18 cellular contexts compared by ENCODE assay signal in genomic region chr13:21812192-21812626, GRCh38.
DNase-seq lines count a peak whose midpoint lies in the region; ATAC-seq and TF ChIP-seq lines count a peak whose summit lies in the region.
"Had no signal": no experiment of that assay in that cellular context is flagged by ENCODE, and none has a peak within 500 bp of the region (broad histone marks: within the 10 kb centered on the region; RNA-seq: fewer than 3 reads in every experiment).

No MANE protein-coding gene starts in this region.

- H3K9me3 Mint-ChIP-seq in CD14-positive monocyte: peaks cover 2 to 9% (median 7%) of the 10 kb centered on the region in 7 donors
- H3K9me3 Mint-ChIP-seq in stimulated activated memory B cell treated with anti-CD40 and anti-IgM and Interleukin-4, amounts not matched to agents 10 μg/mL and 1 μg/mL and 100 μg/mL, for 72 hours: peaks cover 2% of the 10 kb centered on the region

- no peak overlapping the region for H3K27ac ChIP-seq in SJCRH30
- H3K27ac ChIP-seq: BLaER1 treated with 17β-estradiol and CSF1 and Interleukin-3, amounts not matched to agents 10 nM and 100 nM; tibial artery had no signal

- DNase-seq in H4 (ENCODE audit: low spot score) (peak; percentile 71), NCI-H1105 treated with DMSO at 0.1 percent for 48 hours (lab: John Stamatoyannopoulos, UW) (peak; percentile 76), SJCRH30 (peak; percentile 90 to 92), myocyte (ENCODE audit: low read depth) (peak; percentile 9), CD14-positive monocyte (ENCODE audit: low spot score) (no peak), cortex of kidney (lab: John Stamatoyannopoulos, UW) (no peak), superior temporal gyrus (ENCODE audit: extremely low spot score) (no peak)
- DNase-seq: activated naive CD4-positive, alpha-beta T cell; EL; NCI-H1694 treated with DMSO at 0.1 percent for 48 hours; Right ventricle myocardium superior; stimulated activated CD4-positive, alpha-beta T cell treated with anti-CD3 and anti-CD28 coated beads, Interleukin-4, amount 100 ng/mL, for 24 hours; tibial artery had no signal

- no peaks in the 10 kb centered on the region for H3K36me3 ChIP-seq in SJCRH30
- H3K36me3 ChIP-seq: BLaER1 treated with 17β-estradiol and CSF1 and Interleukin-3, amounts not matched to agents 10 nM and 100 nM; tibial artery had no signal

- H3K27ac Mint-ChIP-seq in CD14-positive monocyte: peak overlapping the region in 1 of 7 donors; percentile 48
- no peak overlapping the region for H3K27ac Mint-ChIP-seq in stimulated activated memory B cell treated with anti-CD40 and anti-IgM and Interleukin-4, amounts not matched to agents 10 μg/mL and 1 μg/mL and 100 μg/mL, for 72 hours
- H3K27ac Mint-ChIP-seq: dendritic cell treated with granulocyte-macrophage colony-stimulating factor and Interleukin-4, amounts not matched to agents 40 ng/mL and 50 ng/mL, for 4 days had no signal

- H3K9me3 ChIP-seq in SJCRH30 (replicated peaks): no peaks in the 10 kb centered on the region
- H3K9me3 ChIP-seq: tibial artery had no signal

- no peaks in the 10 kb centered on the region; the same call in 1 of the 2 replicates for H3K27me3 ChIP-seq in SJCRH30
- H3K27me3 ChIP-seq: BLaER1 treated with 17β-estradiol and CSF1 and Interleukin-3, amounts not matched to agents 10 nM and 100 nM had no signal

- TF ChIP-seq CTCF in CD14-positive monocyte (IDR thresholded peaks at IDR 0.05): no peak

- no peak for ATAC-seq in stimulated activated memory B cell treated with anti-CD40 and anti-IgM and Interleukin-4, amounts not matched to agents 10 μg/mL and 1 μg/mL and 100 μg/mL, for 72 hours
- ATAC-seq: esophagus mucosa, K562 had no signal

- H3K4me1 ChIP-seq in SJCRH30: peaks cover 10% of the 10 kb centered on the region
- H3K4me1 ChIP-seq: BLaER1 treated with 17β-estradiol and CSF1 and Interleukin-3, amounts not matched to agents 10 nM and 100 nM; tibial artery had no signal

- H3K4me3 ChIP-seq in SJCRH30: no peak overlapping the region
- H3K4me3 ChIP-seq: BLaER1 treated with 17β-estradiol and CSF1 and Interleukin-3, amounts not matched to agents 10 nM and 100 nM; K562; tibial artery had no signal

- no peaks in the 10 kb centered on the region for H3K36me3 Mint-ChIP-seq in CD14-positive monocyte
- H3K36me3 Mint-ChIP-seq in stimulated activated memory B cell treated with anti-CD40 and anti-IgM and Interleukin-4, amounts not matched to agents 10 μg/mL and 1 μg/mL and 100 μg/mL, for 72 hours: no peaks in the 10 kb centered on the region

- intact Hi-C loops in CD14-positive monocyte (cut with micrococcal nuclease): no loop called here

- peak overlapping the region in 1 of 2 donors; percentile 28 for H3K4me3 Mint-ChIP-seq in CD14-positive monocyte
- no peak overlapping the region for H3K4me3 Mint-ChIP-seq in stimulated activated memory B cell treated with anti-CD40 and anti-IgM and Interleukin-4, amounts not matched to agents 10 μg/mL and 1 μg/mL and 100 μg/mL, for 72 hours
- H3K4me3 Mint-ChIP-seq: dendritic cell treated with granulocyte-macrophage colony-stimulating factor and Interleukin-4, amounts not matched to agents 40 ng/mL and 50 ng/mL, for 4 days had no signal

- H3K4me1 Mint-ChIP-seq in CD14-positive monocyte: no peaks in the 10 kb centered on the region
- no peaks in the 10 kb centered on the region for H3K4me1 Mint-ChIP-seq in stimulated activated memory B cell treated with anti-CD40 and anti-IgM and Interleukin-4, amounts not matched to agents 10 μg/mL and 1 μg/mL and 100 μg/mL, for 72 hours

- peaks cover 0 to 4% (median 0%) of the 10 kb centered on the region in 3 donors for H3K27me3 Mint-ChIP-seq in CD14-positive monocyte (ENCODE audit: low read depth in 3 of 3)
- H3K27me3 Mint-ChIP-seq in stimulated activated memory B cell treated with anti-CD40 and anti-IgM and Interleukin-4, amounts not matched to agents 10 μg/mL and 1 μg/mL and 100 μg/mL, for 72 hours: peaks cover 28% of the 10 kb centered on the region
- H3K27me3 Mint-ChIP-seq: dendritic cell treated with granulocyte-macrophage colony-stimulating factor and Interleukin-4, amounts not matched to agents 40 ng/mL and 50 ng/mL, for 4 days had no signal

Comparison
In these comparisons a context has a peak if more than half of its experiments do, and no peak if none do; other contexts are left out.
1. DNase-seq: peak in H4 (single experiment), NCI-H1105 treated with DMSO at 0.1 percent for 48 hours (single experiment), SJCRH30 (2 of 2) and myocyte (single experiment); none in CD14-positive monocyte (single experiment), cortex of kidney (single experiment) and superior temporal gyrus (single experiment).